8 cellular contexts compared by ENCODE assay signal in genomic region chr15:88177451-88177850, GRCh38.
"Had no signal": no experiment of that assay in that cellular context is flagged by ENCODE, and none has a peak within 500 bp of the region (broad histone marks: within the 10 kb centered on the region; RNA-seq: fewer than 3 reads in every experiment).

No MANE protein-coding gene starts in this region.

- H3K9me3 ChIP-seq: HAP-1 had no signal

- H3K4me1 ChIP-seq: HAP-1 had no signal

- H3K36me3 ChIP-seq: HAP-1 had no signal

- H3K27ac Mint-ChIP-seq: HFFc6, IgD-negative memory B cell had no signal

- H3K4me3 Mint-ChIP-seq: HFFc6 had no signal

- H3K4me3 ChIP-seq: GM23248, HAP-1 had no signal

- H3K36me3 Mint-ChIP-seq: IgD-negative memory B cell had no signal

- H3K27ac ChIP-seq: GM23248, HL-60 had no signal

- FAIRE-seq: HepG2 had no signal

- H2AFZ ChIP-seq: GM23248 had no signal

- DNase-seq: GM23248, GOT3, H7, HFFc6 had no signal

- H3K9me3 Mint-ChIP-seq: IgD-negative memory B cell had no signal

- H3K9ac ChIP-seq: GM23248 had no signal
